Comparison of ENCODE assay signal across 9 cellular contexts in the genomic region with DNA sequence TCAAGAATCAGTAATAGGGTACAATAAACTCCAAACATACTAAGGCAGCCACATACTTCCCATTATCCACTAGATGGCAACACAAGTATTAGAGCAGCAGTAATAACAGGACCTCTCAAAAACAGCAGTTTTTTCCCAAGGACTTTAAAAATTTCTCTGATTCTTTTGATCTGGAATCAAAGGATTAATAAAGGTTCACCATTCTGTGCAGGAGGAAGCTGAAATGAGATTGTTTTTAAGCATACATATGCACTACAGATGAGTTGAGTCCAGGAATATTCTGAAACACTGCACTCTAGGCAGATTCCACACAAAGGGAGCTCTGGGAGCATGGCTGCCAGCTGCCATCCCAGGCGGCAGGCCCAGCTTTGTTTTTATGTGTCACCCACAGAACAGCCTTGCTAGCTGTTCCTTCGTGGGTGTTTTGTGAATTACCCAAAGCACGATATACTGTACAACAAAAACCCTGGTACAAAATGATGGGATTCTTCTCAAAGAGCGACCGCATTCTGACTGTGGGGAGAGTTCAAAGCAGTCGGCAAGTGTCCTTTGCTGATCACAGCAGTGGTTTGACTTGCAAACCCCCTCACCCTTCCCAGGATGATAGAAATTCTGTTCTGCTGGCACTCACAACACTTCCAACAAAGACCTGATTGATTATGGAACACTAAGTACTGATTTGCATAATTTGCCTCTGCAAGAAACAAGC.
DNase-seq lines count a peak whose midpoint lies in the region; ATAC-seq and TF ChIP-seq lines count a peak whose summit lies in the region.
"Had no signal": no experiment of that assay in that cellular context is flagged by ENCODE, and none has a peak within 500 bp of the region (broad histone marks: within the 10 kb centered on the region; RNA-seq: fewer than 3 reads in every experiment).

No MANE protein-coding gene starts in this region.

- no peaks in the 10 kb centered on the region for H3K36me3 Mint-ChIP-seq in nephron progenitor cell (ENCODE audit: low read depth)
- H3K36me3 Mint-ChIP-seq in T-helper 2 cell treated with Interferon-gamma antibody and Interleukin-4, amounts not matched to agents 5 μg/mL and 100 μg/mL, for 36 hours (ENCODE audit: low read depth) = no peaks in the 10 kb centered on the region

- H3K4me3 Mint-ChIP-seq in nephron progenitor cell = peak overlapping the region; percentile 21
- H3K4me3 Mint-ChIP-seq in T-helper 2 cell treated with Interferon-gamma antibody and Interleukin-4, amounts not matched to agents 5 μg/mL and 100 μg/mL, for 36 hours = no peak overlapping the region
- H3K4me3 Mint-ChIP-seq: central memory CD8-positive, alpha-beta T cell had no signal

- TF ChIP-seq CTCF in DND-41 (IDR thresholded peaks at IDR 0.05; ENCODE audit: borderline replicate concordance, extremely low read depth, low read length, poor library complexity, severe bottlenecking) (peak; percentile 51), nephron progenitor cell (IDR thresholded peaks at IDR 0.05) (peak; percentile 47)

- DNase-seq in DND-41 = no peak
- peak; percentile 88 to 89 for DNase-seq in NCI-H526 (lab: John Stamatoyannopoulos, UW)
- no peak for DNase-seq in nephron progenitor cell
- DNase-seq in T-helper 2 cell treated with Interferon-gamma antibody and Interleukin-4, amounts not matched to agents 5 μg/mL and 100 μg/mL, for 36 hours (ENCODE audit: low spot score) = no peak
- no peak for DNase-seq in effector CD8-positive, alpha-beta T cell (lab: John Stamatoyannopoulos, UW)
- no peak for DNase-seq in DMS153 treated with DMSO at 0.1 percent for 48 hours (lab: John Stamatoyannopoulos, UW; ENCODE audit: unreplicated experiment)
- DNase-seq in HK-2 (ENCODE audit: unreplicated experiment) = no peak

- no peak overlapping the region for H3K9ac ChIP-seq in DND-41 (ENCODE audit: low read depth, low read length)

- H3K27ac ChIP-seq in DND-41 (ENCODE audit: low read length) = no peak overlapping the region
- H3K27ac ChIP-seq in ectodermal cell (ENCODE audit: insufficient read depth, low read depth, low read length, poor library complexity, severe bottlenecking) = peak overlapping the region; percentile 96

- no peaks in the 10 kb centered on the region for H3K9me3 Mint-ChIP-seq in nephron progenitor cell
- no peaks in the 10 kb centered on the region for H3K9me3 Mint-ChIP-seq in T-helper 2 cell treated with Interferon-gamma antibody and Interleukin-4, amounts not matched to agents 5 μg/mL and 100 μg/mL, for 36 hours
- H3K9me3 Mint-ChIP-seq: central memory CD8-positive, alpha-beta T cell had no signal

- H3K4me1 ChIP-seq in DND-41 (ENCODE audit: insufficient read depth, low read length) (no peaks in the 10 kb centered on the region), ectodermal cell (ENCODE audit: control insufficient read depth, insufficient read depth, low read length) (peaks cover 37% of the 10 kb centered on the region)

- H3K27ac Mint-ChIP-seq in nephron progenitor cell = peak overlapping the region; percentile 74
- no peak overlapping the region for H3K27ac Mint-ChIP-seq in T-helper 2 cell treated with Interferon-gamma antibody and Interleukin-4, amounts not matched to agents 5 μg/mL and 100 μg/mL, for 36 hours

- H3K9me3 ChIP-seq in DND-41 (ENCODE audit: insufficient read depth, low read length, severe bottlenecking) (no peaks in the 10 kb centered on the region), ectodermal cell (ENCODE audit: control insufficient read depth, low read length) (no peaks in the 10 kb centered on the region)

- H2AFZ ChIP-seq in DND-41 (ENCODE audit: low read depth, low read length) = no peak overlapping the region

- H3K27me3 ChIP-seq in DND-41 (ENCODE audit: insufficient read depth, low read length, poor library complexity) = no peaks in the 10 kb centered on the region
- no peaks in the 10 kb centered on the region for H3K27me3 ChIP-seq in ectodermal cell (ENCODE audit: control insufficient read depth, insufficient read depth, low read length, poor library complexity, severe bottlenecking)

- no peak for ATAC-seq in DND-41 (ENCODE audit: insufficient read depth, low read depth)

- peaks cover 21% of the 10 kb centered on the region for H3K79me2 ChIP-seq in DND-41 (ENCODE audit: insufficient read depth, low read length)

- peaks cover 30% of the 10 kb centered on the region for H3K4me1 Mint-ChIP-seq in nephron progenitor cell
- H3K4me1 Mint-ChIP-seq in T-helper 2 cell treated with Interferon-gamma antibody and Interleukin-4, amounts not matched to agents 5 μg/mL and 100 μg/mL, for 36 hours (ENCODE audit: low read depth) = no peaks in the 10 kb centered on the region

- peaks cover 8% of the 10 kb centered on the region for H3K27me3 Mint-ChIP-seq in nephron progenitor cell (ENCODE audit: low read depth, poor library complexity)
- no peaks in the 10 kb centered on the region for H3K27me3 Mint-ChIP-seq in T-helper 2 cell treated with Interferon-gamma antibody and Interleukin-4, amounts not matched to agents 5 μg/mL and 100 μg/mL, for 36 hours (ENCODE audit: low read depth)
- H3K27me3 Mint-ChIP-seq: central memory CD8-positive, alpha-beta T cell had no signal

- no peaks in the 10 kb centered on the region for H3K36me3 ChIP-seq in DND-41 (ENCODE audit: insufficient read depth, low read length)
- no peaks in the 10 kb centered on the region for H3K36me3 ChIP-seq in ectodermal cell (ENCODE audit: control insufficient read depth, insufficient read depth, low read length)

- no peak overlapping the region for H3K4me2 ChIP-seq in DND-41 (ENCODE audit: insufficient read depth, low read length)

- WGBS in ectodermal cell, 2 experiments = 4 to 5% methylated on average over 6 of the region's 6 CpGs

- H3K4me3 ChIP-seq in DND-41 (ENCODE audit: low read depth in 1 of 2, low read length in 2 of 2) = no peak overlapping the region
- H3K4me3 ChIP-seq in ectodermal cell (ENCODE audit: insufficient read depth, low read depth, low read length) = no peak overlapping the region

- H4K20me1 ChIP-seq in DND-41 (ENCODE audit: insufficient read depth, low read length) = peaks cover 71% of the 10 kb centered on the region

Comparison
In these comparisons a context has a peak if more than half of its experiments do, and no peak if none do; other contexts are left out.
1. DNase-seq: peak in NCI-H526 (2 of 2); none in DND-41 (single experiment), nephron progenitor cell (single experiment), T-helper 2 cell treated with Interferon-gamma antibody and Interleukin-4, amounts not matched to agents 5 μg/mL and 100 μg/mL, for 36 hours (single experiment), effector CD8-positive, alpha-beta T cell (single experiment), DMS153 treated with DMSO at 0.1 percent for 48 hours (single experiment) and HK-2 (single experiment).